Comparison of ENCODE assay signal across 17 cellular contexts in genomic region chr3:36959821-36960220, GRCh38. TPM values are rescaled to one million over a fixed set of nuclear protein-coding genes. Genes with fewer than 3 reads are reported as not detected.
A peak's percentile ranks its signal among the peaks of the same experiment; 100 is the strongest.
DNase-seq lines count a peak whose midpoint lies in the region; ATAC-seq lines count a peak whose summit lies in the region.
"Had no signal": no experiment of that assay in that cellular context is flagged by ENCODE, and none has a peak within 500 bp of the region (broad histone marks: within the 10 kb centered on the region; RNA-seq: fewer than 3 reads in every experiment).

No MANE protein-coding gene starts in this region.

- POLR2A ChIA-PET in naive thymus-derived CD4-positive, alpha-beta T cell (lab: Charles Lee) = interaction anchor here (1.6 to 2.4 kb wide), 2 partner anchors 15 to 47 kb away, joined by 5 to 8 read pairs; partner anchors contain the start of gene TRANK1

- H3K27ac Mint-ChIP-seq in naive thymus-derived CD4-positive, alpha-beta T cell = no peak overlapping the region
- H3K27ac Mint-ChIP-seq: activated CD8-positive, alpha-beta T cell treated with anti-CD3 and anti-CD28 coated beads for 36 hours; type B pancreatic cell had no signal

- no peaks in the 10 kb centered on the region for H3K36me3 Mint-ChIP-seq in naive thymus-derived CD4-positive, alpha-beta T cell
- H3K36me3 Mint-ChIP-seq: type B pancreatic cell had no signal

- no peaks in the 10 kb centered on the region for H3K27me3 Mint-ChIP-seq in naive thymus-derived CD4-positive, alpha-beta T cell
- H3K27me3 Mint-ChIP-seq: activated CD8-positive, alpha-beta T cell treated with anti-CD3 and anti-CD28 coated beads for 36 hours; progenitor cell of endocrine pancreas; type B pancreatic cell had no signal

- H3K4me1 Mint-ChIP-seq in naive thymus-derived CD4-positive, alpha-beta T cell = peaks cover 2 to 13% (median 11%) of the 10 kb centered on the region in 7 donors

- intact Hi-C loops in naive thymus-derived CD4-positive, alpha-beta T cell (cut with micrococcal nuclease) = loop anchor here (2.0 to 10.0 kb wide), 7 partner anchors 15 to 993 kb away; partner anchors contain the start of gene TRANK1 (in 2 of the 2)

- no peak overlapping the region for H3K4me3 Mint-ChIP-seq in naive thymus-derived CD4-positive, alpha-beta T cell
- H3K4me3 Mint-ChIP-seq: activated CD8-positive, alpha-beta T cell treated with anti-CD3 and anti-CD28 coated beads for 36 hours; type B pancreatic cell had no signal

- peak; percentile 56 for DNase-seq in COR-L47 (lab: John Stamatoyannopoulos, UW)
- DNase-seq in NCI-H1092 treated with DMSO at 0.1 percent for 48 hours (lab: John Stamatoyannopoulos, UW) = peak; percentile 92
- DNase-seq in NCI-H446 treated with DMSO at 0.1 percent for 48 hours (lab: John Stamatoyannopoulos, UW) = peak; percentile 57
- peak; percentile 47 for DNase-seq in glomerular visceral epithelial cell (ENCODE audit: extremely low spot score)
- DNase-seq in NCI-H524 (lab: John Stamatoyannopoulos, UW) = no peak
- no peak for DNase-seq in NK-92 (lab: John Stamatoyannopoulos, UW; ENCODE audit: unreplicated experiment)
- DNase-seq in SK-N-DZ (ENCODE audit: low spot score) = no peak
- no peak for DNase-seq in naive thymus-derived CD4-positive, alpha-beta T cell
- DNase-seq: activated CD8-positive, alpha-beta T cell treated with anti-CD3 and anti-CD28 coated beads for 36 hours; activated naive CD4-positive, alpha-beta T cell; Caco-2; NCI-H187 treated with DMSO at 0.1 percent for 48 hours; stimulated activated CD8-positive, alpha-beta memory T cell treated with anti-CD3 and anti-CD28 coated beads, Interleukin-4, amount 100 ng/mL, for 48 hours; T-helper 9 cell had no signal

- CTCF ChIA-PET in naive thymus-derived CD4-positive, alpha-beta T cell (lab: Charles Lee) = interaction anchor here (1.0 to 3.2 kb wide), 4 partner anchors 8 to 226 kb away, joined by 3 to 13 read pairs (median 5); no protein-coding TSS in a partner anchor

- H3K9me3 ChIP-seq in naive thymus-derived CD4-positive, alpha-beta T cell (ENCODE audit: control insufficient read depth in 2 of 3, low read length in 3 of 3) = no peaks in the 10 kb centered on the region
- H3K9me3 ChIP-seq: Caco-2 had no signal

- H3K27me3 ChIP-seq in naive thymus-derived CD4-positive, alpha-beta T cell (ENCODE audit: control insufficient read depth in 2 of 2, insufficient read depth in 2 of 2, low read length in 2 of 2) = no peaks in the 10 kb centered on the region
- H3K27me3 ChIP-seq: foreskin keratinocyte had no signal

- no peak overlapping the region for H3K27ac ChIP-seq in naive thymus-derived CD4-positive, alpha-beta T cell (ENCODE audit: low read depth, low read length)
- H3K27ac ChIP-seq: foreskin keratinocyte had no signal

- no peaks in the 10 kb centered on the region for H3K4me1 ChIP-seq in naive thymus-derived CD4-positive, alpha-beta T cell (ENCODE audit: control insufficient read depth in 2 of 2, insufficient read depth in 2 of 2, low read length in 2 of 2)

- no peak for ATAC-seq in naive thymus-derived CD4-positive, alpha-beta T cell
- ATAC-seq: activated CD8-positive, alpha-beta T cell treated with anti-CD3 and anti-CD28 coated beads for 36 hours; foreskin keratinocyte had no signal

- no peaks in the 10 kb centered on the region for H3K36me3 ChIP-seq in naive thymus-derived CD4-positive, alpha-beta T cell (ENCODE audit: control insufficient read depth in 2 of 3, insufficient read depth in 3 of 3, low read length in 3 of 3)

- no peaks in the 10 kb centered on the region for H3K9me3 Mint-ChIP-seq in naive thymus-derived CD4-positive, alpha-beta T cell
- H3K9me3 Mint-ChIP-seq: activated CD8-positive, alpha-beta T cell treated with anti-CD3 and anti-CD28 coated beads for 36 hours; type B pancreatic cell had no signal

- H3K4me3 ChIP-seq in naive thymus-derived CD4-positive, alpha-beta T cell (ENCODE audit: low read length) = no peak overlapping the region

RNA-seq across cellular contexts. Expression of gene TRANK1, which starts 15.0 kb away (rescaled TPM):
- 0.03 TPM in 1 of 2 replicates, not detected in the other for polyA plus RNA-seq in SK-N-DZ (2014; cell fraction: cytosol; rRNA removed)
- polyA plus RNA-seq in SK-N-DZ (2014; cell fraction: nucleus; rRNA removed) = 0.06 and 0.09 TPM in 2 replicates
- 100 to 1,000 TPM in 2 of 5 experiments, 10 to 100 TPM in 3; 64.3 to 113 (median 82.6) TPM for total RNA-seq in naive thymus-derived CD4-positive, alpha-beta T cell
- polyA plus RNA-seq in naive thymus-derived CD4-positive, alpha-beta T cell = 10 to 100 TPM; 29.6 to 45.2 TPM

RNA-seq across cellular contexts. Expression of gene EPM2AIP1, which starts 33.1 kb away (rescaled TPM):
- 15.4 and 16.0 TPM in 2 replicates for polyA plus RNA-seq in SK-N-DZ (2014; cell fraction: cytosol; rRNA removed)
- polyA plus RNA-seq in SK-N-DZ (2014; cell fraction: nucleus; rRNA removed) = 25.8 and 32.6 TPM in 2 replicates
- 10 to 100 TPM; 25.9 to 43.4 (median 26.1) TPM for total RNA-seq in naive thymus-derived CD4-positive, alpha-beta T cell
- 1 to 10 TPM; 3.7 to 6.8 TPM for polyA plus RNA-seq in naive thymus-derived CD4-positive, alpha-beta T cell

RNA-seq across cellular contexts. Expression of gene MLH1, which starts 33.5 kb away (rescaled TPM):
- polyA plus RNA-seq in SK-N-DZ (2014; cell fraction: cytosol; rRNA removed) = 98.5 and 98.8 TPM in 2 replicates
- 68.1 and 75.2 TPM in 2 replicates for polyA plus RNA-seq in SK-N-DZ (2014; cell fraction: nucleus; rRNA removed)
- total RNA-seq in naive thymus-derived CD4-positive, alpha-beta T cell = 10 to 100 TPM; 26.4 to 42.0 (median 31.7) TPM
- 10 to 100 TPM; 20.4 to 27.0 TPM for polyA plus RNA-seq in naive thymus-derived CD4-positive, alpha-beta T cell

Comparison
In these comparisons a context has a peak if more than half of its experiments do, and no peak if none do; other contexts are left out.
1. DNase-seq: peak in COR-L47 (single experiment), NCI-H1092 treated with DMSO at 0.1 percent for 48 hours (single experiment), NCI-H446 treated with DMSO at 0.1 percent for 48 hours (single experiment) and glomerular visceral epithelial cell (single experiment); none in NCI-H524 (0 of 2), NK-92 (single experiment), SK-N-DZ (single experiment) and naive thymus-derived CD4-positive, alpha-beta T cell (0 of 9).